ENCODE assay signal across 28 cellular contexts in the genomic region with DNA sequence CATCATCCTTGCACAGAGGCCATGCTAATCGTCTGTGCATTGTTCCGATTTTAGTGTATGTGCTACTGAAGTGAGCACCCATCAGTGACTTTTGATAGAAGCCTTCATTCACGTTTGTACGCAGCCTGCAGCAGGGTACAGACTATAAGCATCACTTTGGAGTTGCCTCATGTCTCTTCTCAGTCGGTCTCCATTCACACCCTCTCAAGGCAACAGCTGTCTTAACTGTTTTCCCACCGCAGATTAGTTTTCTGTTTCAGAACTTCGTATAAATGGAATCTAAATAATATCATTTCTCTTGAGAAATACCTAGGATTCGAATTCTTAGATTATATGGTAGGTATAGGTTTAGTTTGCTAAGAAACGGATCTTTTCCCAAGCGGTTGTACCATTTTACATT.
"Had no signal": no experiment of that assay in that cellular context is flagged by ENCODE, and none has a peak within 500 bp of the region (broad histone marks: within the 10 kb centered on the region; RNA-seq: fewer than 3 reads in every experiment).

No MANE protein-coding gene starts in this region.

- H2AFZ ChIP-seq: hepatocyte had no signal

- H3K4me3 ChIP-seq: breast epithelium, hepatocyte, pancreas, psoas muscle, sigmoid colon, smooth muscle cell, testis had no signal

- H3K27ac ChIP-seq: hepatocyte, pancreas, testis had no signal

- H3K27ac Mint-ChIP-seq: activated CD4-positive, alpha-beta memory T cell treated with anti-CD3 and anti-CD28 coated beads, Interleukin-2, amount 10 ng/mL, durations not matched to agents 7 days and 5 days; activated CD4-positive, alpha-beta T cell treated with anti-CD3 and anti-CD28 coated beads, Interleukin-2, amount 10 ng/mL, durations not matched to agents 7 days and 5 days; activated CD8-positive, alpha-beta memory T cell treated with anti-CD3 and anti-CD28 coated beads, Interleukin-2, amount 10 ng/mL, durations not matched to agents 7 days and 5 days; activated naive CD4-positive, alpha-beta T cell treated with anti-CD3 and anti-CD28 coated beads, Interleukin-2, amount 10 ng/mL, durations not matched to agents 7 days and 5 days had no signal

- H3K4me1 ChIP-seq: breast epithelium had no signal

- DNase-seq: activated CD4-positive, alpha-beta memory T cell treated with anti-CD3 and anti-CD28 coated beads, Interleukin-2, amount 10 ng/mL, durations not matched to agents 7 days and 5 days; activated CD4-positive, alpha-beta T cell treated with anti-CD3 and anti-CD28 coated beads for 1 hour; activated CD4-positive, alpha-beta T cell treated with anti-CD3 and anti-CD28 coated beads, Interleukin-2, amount 10 ng/mL, durations not matched to agents 7 days and 5 days; activated CD8-positive, alpha-beta memory T cell treated with anti-CD3 and anti-CD28 coated beads, Interleukin-2, amount 10 ng/mL, durations not matched to agents 7 days and 5 days; activated gamma-delta T cell; activated naive CD4-positive, alpha-beta T cell treated with anti-CD3 and anti-CD28 coated beads, Interleukin-2, amount 10 ng/mL, durations not matched to agents 7 days and 5 days; amygdala; central memory CD4-positive, alpha-beta T cell; effector memory CD4-positive, alpha-beta T cell; left cardiac atrium; mesendoderm; nucleus accumbens; pancreas; psoas muscle; sigmoid colon; SK-N-SH; stimulated activated CD4-positive, alpha-beta T cell treated with anti-CD3 and anti-CD28 coated beads, Interleukin-1b, Interleukin-23, amount 100 ng/mL, for 48 hours; stimulated activated CD4-positive, alpha-beta T cell treated with anti-CD3 and anti-CD28 coated beads, Interleukin-4, amount 100 ng/mL, for 4 hours; stimulated activated CD8-positive, alpha-beta memory T cell treated with anti-CD3 and anti-CD28 coated beads, Interleukin-4, amount 100 ng/mL, for 48 hours; stimulated activated naive CD4-positive, alpha-beta T cell; T-helper 2 cell; testis; trophoblast cell had no signal

- H3K27me3 ChIP-seq: breast epithelium, hepatocyte, pancreas, sigmoid colon, testis had no signal

- H3K27me3 Mint-ChIP-seq: activated CD4-positive, alpha-beta memory T cell treated with anti-CD3 and anti-CD28 coated beads, Interleukin-2, amount 10 ng/mL, durations not matched to agents 7 days and 5 days; activated CD4-positive, alpha-beta T cell treated with anti-CD3 and anti-CD28 coated beads, Interleukin-2, amount 10 ng/mL, durations not matched to agents 7 days and 5 days; activated CD8-positive, alpha-beta memory T cell treated with anti-CD3 and anti-CD28 coated beads, Interleukin-2, amount 10 ng/mL, durations not matched to agents 7 days and 5 days; activated naive CD4-positive, alpha-beta T cell treated with anti-CD3 and anti-CD28 coated beads, Interleukin-2, amount 10 ng/mL, durations not matched to agents 7 days and 5 days; dendritic cell treated with granulocyte-macrophage colony-stimulating factor and Interleukin-4, amounts not matched to agents 40 ng/mL and 50 ng/mL, for 4 days had no signal

- H3K9me3 Mint-ChIP-seq: activated CD4-positive, alpha-beta memory T cell treated with anti-CD3 and anti-CD28 coated beads, Interleukin-2, amount 10 ng/mL, durations not matched to agents 7 days and 5 days; activated naive CD4-positive, alpha-beta T cell treated with anti-CD3 and anti-CD28 coated beads, Interleukin-2, amount 10 ng/mL, durations not matched to agents 7 days and 5 days; dendritic cell treated with granulocyte-macrophage colony-stimulating factor and Interleukin-4, amounts not matched to agents 40 ng/mL and 50 ng/mL, for 4 days had no signal

- ATAC-seq: activated CD8-positive, alpha-beta memory T cell treated with anti-CD3 and anti-CD28 coated beads, Interleukin-2, amount 10 ng/mL, durations not matched to agents 7 days and 5 days; left cardiac atrium; pancreas; psoas muscle had no signal

- H3K9me3 ChIP-seq: breast epithelium, pancreas, psoas muscle, sigmoid colon, SK-N-SH, testis had no signal

- H3K4me3 Mint-ChIP-seq: activated CD4-positive, alpha-beta memory T cell treated with anti-CD3 and anti-CD28 coated beads, Interleukin-2, amount 10 ng/mL, durations not matched to agents 7 days and 5 days; activated CD4-positive, alpha-beta T cell treated with anti-CD3 and anti-CD28 coated beads, Interleukin-2, amount 10 ng/mL, durations not matched to agents 7 days and 5 days; activated CD8-positive, alpha-beta memory T cell treated with anti-CD3 and anti-CD28 coated beads, Interleukin-2, amount 10 ng/mL, durations not matched to agents 7 days and 5 days; activated naive CD4-positive, alpha-beta T cell treated with anti-CD3 and anti-CD28 coated beads, Interleukin-2, amount 10 ng/mL, durations not matched to agents 7 days and 5 days; dendritic cell treated with granulocyte-macrophage colony-stimulating factor and Interleukin-4, amounts not matched to agents 40 ng/mL and 50 ng/mL, for 4 days; neural crest cell had no signal

- H3K4me2 ChIP-seq: hepatocyte, SK-N-SH, smooth muscle cell had no signal

- H3K9ac ChIP-seq: SK-N-SH had no signal
